ENCODE assay signal across 20 cellular contexts in genomic region chr11:6248897-6249296, GRCh38. TPM values are rescaled to one million over a fixed set of nuclear protein-coding genes. Genes with fewer than 3 reads are reported as not detected.
"Had no signal": no experiment of that assay in that cellular context is flagged by ENCODE, and none has a peak within 500 bp of the region (broad histone marks: within the 10 kb centered on the region; RNA-seq: fewer than 3 reads in every experiment).

No MANE protein-coding gene starts in this region.

RNA-seq across cellular contexts. Expression of gene CNGA4, which starts 10.0 kb away (rescaled TPM):
- total RNA-seq: activated T-cell treated with anti-CD3 and anti-CD28 coated beads, Interleukin-2, amount 50 U/mL, for 4 hours; activated T-helper 2 cell treated with anti-CD3 and anti-CD28 coated beads, Interferon-gamma antibody, Interleukin-2, Interleukin-4, amounts not matched to agents 10 μg/mL and 5 μg/mL and 100 μg/mL, durations not matched to agents 14 hours and 24 hours and 36 hours; ascending aorta; body of pancreas; cardiac septum had no signal

RNA-seq across cellular contexts. Expression of gene CCKBR, which starts 10.7 kb away (rescaled TPM):
- total RNA-seq: activated naive CD4-positive, alpha-beta T cell treated with anti-CD3 and anti-CD28 coated beads for 36 hours; activated naive CD4-positive, alpha-beta T cell treated with anti-CD3 and anti-CD28 coated beads, Interleukin-2, amount 50 U/mL, for 72 hours; activated naive CD8-positive, alpha-beta T cell treated with anti-CD3 and anti-CD28 coated beads, Interleukin-2, amount 10 ng/mL, durations not matched to agents 7 days and 5 days; activated T-cell treated with anti-CD3 and anti-CD28 coated beads, Interleukin-2, amount 50 U/mL, for 4 hours; activated T-cell treated with anti-CD3 and anti-CD28 coated beads, Interleukin-2, amount 50 U/mL, for 72 hours; activated T-helper 1 cell treated with anti-CD3 and anti-CD28 coated beads, Interleukin-12 subunit alpha, Interleukin-12 subunit beta, Interleukin-2, Interleukin-4 antibody, amounts not matched to agents 30 ng/mL and 10 ng/mL and 1 ng/mL, durations not matched to agents 14 hours and 24 hours and 36 hours; activated T-helper 17 cell treated with anti-CD3 and anti-CD28 coated beads, Interleukin-2, amount 50 U/mL, for 72 hours; activated T-helper 2 cell treated with anti-CD3 and anti-CD28 coated beads, Interferon-gamma antibody, Interleukin-2, Interleukin-4, amounts not matched to agents 10 μg/mL and 5 μg/mL and 100 μg/mL, durations not matched to agents 14 hours and 24 hours and 36 hours; aorta; ascending aorta; breast epithelium; bronchial epithelial cell; cardiac septum had no signal
- polyA plus RNA-seq: aorta had no signal

RNA-seq across cellular contexts. Expression of gene C11orf42, which starts 43.5 kb away (rescaled TPM):
- total RNA-seq: activated naive CD4-positive, alpha-beta T cell treated with anti-CD3 and anti-CD28 coated beads for 36 hours; activated naive CD4-positive, alpha-beta T cell treated with anti-CD3 and anti-CD28 coated beads, Interleukin-2, amount 50 U/mL, for 72 hours; activated naive CD8-positive, alpha-beta T cell treated with anti-CD3 and anti-CD28 coated beads for 36 hours; activated naive CD8-positive, alpha-beta T cell treated with anti-CD3 and anti-CD28 coated beads, Interleukin-2, amount 10 ng/mL, durations not matched to agents 7 days and 5 days; activated T-cell treated with anti-CD3 and anti-CD28 coated beads, Interleukin-2, amount 50 U/mL, for 4 hours; activated T-cell treated with anti-CD3 and anti-CD28 coated beads, Interleukin-2, amount 50 U/mL, for 72 hours; activated T-helper 1 cell treated with anti-CD3 and anti-CD28 coated beads, Interleukin-12 subunit alpha, Interleukin-12 subunit beta, Interleukin-2, Interleukin-4 antibody, amounts not matched to agents 30 ng/mL and 10 ng/mL and 1 ng/mL, durations not matched to agents 14 hours and 24 hours and 36 hours; activated T-helper 17 cell treated with anti-CD3 and anti-CD28 coated beads, Interleukin-2, amount 50 U/mL, for 72 hours; activated T-helper 2 cell treated with anti-CD3 and anti-CD28 coated beads, Interferon-gamma antibody, Interleukin-2, Interleukin-4, amounts not matched to agents 10 μg/mL and 5 μg/mL and 100 μg/mL, durations not matched to agents 14 hours and 24 hours and 36 hours; adrenal gland; aorta; ascending aorta; astrocyte; body of pancreas; breast epithelium; bronchial epithelial cell; cardiac muscle cell; cardiac septum; cerebellum had no signal
- polyA plus RNA-seq: adipose tissue, adrenal gland, aorta had no signal

RNA-seq across cellular contexts. Expression of gene OR52W1, which starts 49.9 kb away (rescaled TPM):
- total RNA-seq: activated naive CD4-positive, alpha-beta T cell treated with anti-CD3 and anti-CD28 coated beads for 36 hours; activated naive CD4-positive, alpha-beta T cell treated with anti-CD3 and anti-CD28 coated beads, Interleukin-2, amount 50 U/mL, for 72 hours; activated naive CD8-positive, alpha-beta T cell treated with anti-CD3 and anti-CD28 coated beads for 36 hours; activated naive CD8-positive, alpha-beta T cell treated with anti-CD3 and anti-CD28 coated beads, Interleukin-2, amount 10 ng/mL, durations not matched to agents 7 days and 5 days; activated T-cell treated with anti-CD3 and anti-CD28 coated beads, Interleukin-2, amount 50 U/mL, for 4 hours; activated T-cell treated with anti-CD3 and anti-CD28 coated beads, Interleukin-2, amount 50 U/mL, for 72 hours; activated T-helper 1 cell treated with anti-CD3 and anti-CD28 coated beads, Interleukin-12 subunit alpha, Interleukin-12 subunit beta, Interleukin-2, Interleukin-4 antibody, amounts not matched to agents 30 ng/mL and 10 ng/mL and 1 ng/mL, durations not matched to agents 14 hours and 24 hours and 36 hours; activated T-helper 17 cell treated with anti-CD3 and anti-CD28 coated beads, Interleukin-2, amount 50 U/mL, for 72 hours; activated T-helper 2 cell treated with anti-CD3 and anti-CD28 coated beads, Interferon-gamma antibody, Interleukin-2, Interleukin-4, amounts not matched to agents 10 μg/mL and 5 μg/mL and 100 μg/mL, durations not matched to agents 14 hours and 24 hours and 36 hours; adrenal gland; aorta; ascending aorta; astrocyte; body of pancreas; breast epithelium; bronchial epithelial cell; cardiac muscle cell; cardiac septum; cerebellum had no signal
- polyA plus RNA-seq: adipose tissue, adrenal gland, aorta, cardiac muscle cell had no signal
